In the genomic region with DNA sequence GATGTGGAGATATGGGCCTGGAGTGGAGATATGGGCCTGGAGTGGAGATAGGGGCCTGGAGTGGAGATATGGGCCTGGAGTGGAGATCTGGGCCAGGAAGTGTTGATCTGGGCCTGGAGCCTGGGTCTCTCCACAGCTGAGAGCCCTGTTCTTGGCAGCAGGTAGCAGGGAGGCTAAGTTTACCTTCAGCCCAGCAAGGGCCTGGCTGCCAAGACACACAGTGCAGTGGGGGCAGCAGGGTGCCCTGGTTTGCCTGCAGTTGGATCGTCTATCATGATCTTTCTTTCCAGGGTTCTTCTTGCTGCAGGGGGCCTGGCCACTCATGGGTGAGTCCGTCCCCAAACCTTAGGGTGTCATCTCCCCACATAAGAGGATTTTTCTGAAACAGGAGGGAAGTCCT, we compare ENCODE assay signal across 17 cellular contexts. TPM values are rescaled to one million over a fixed set of nuclear protein-coding genes. Genes with fewer than 3 reads are reported as not detected.
DNase-seq lines count a peak whose midpoint lies in the region; ATAC-seq and TF ChIP-seq lines count a peak whose summit lies in the region.
"Had no signal": no experiment of that assay in that cellular context is flagged by ENCODE, and none has a peak within 500 bp of the region (broad histone marks: within the 10 kb centered on the region; RNA-seq: fewer than 3 reads in every experiment).

No MANE protein-coding gene starts in this region.

- H3K27me3 Mint-ChIP-seq in central memory CD8-positive, alpha-beta T cell = peaks cover 30% of the 10 kb centered on the region
- peaks cover 3 to 13% of the 10 kb centered on the region in 2 donors for H3K27me3 Mint-ChIP-seq in natural killer cell (ENCODE audit: low read depth in 2 of 2)
- peaks cover 0 to 56% (median 24%) of the 10 kb centered on the region in 5 donors for H3K27me3 Mint-ChIP-seq in naive thymus-derived CD4-positive, alpha-beta T cell
- H3K27me3 Mint-ChIP-seq in activated T-helper 17 cell treated with anti-CD3 and anti-CD28 coated beads, Interleukin-2, amount 50 U/mL, for 72 hours = peaks cover 34% of the 10 kb centered on the region

- H3K9me3 ChIP-seq in naive thymus-derived CD4-positive, alpha-beta T cell (ENCODE audit: control insufficient read depth in 2 of 3, low read length in 3 of 3) = no peaks in the 10 kb centered on the region
- H3K9me3 ChIP-seq: A549 had no signal

- H3K9me3 Mint-ChIP-seq in central memory CD8-positive, alpha-beta T cell = no peaks in the 10 kb centered on the region
- no peaks in the 10 kb centered on the region for H3K9me3 Mint-ChIP-seq in natural killer cell
- H3K9me3 Mint-ChIP-seq in naive thymus-derived CD4-positive, alpha-beta T cell = peaks cover 0 to 19% (median 9%) of the 10 kb centered on the region in 11 donors
- H3K9me3 Mint-ChIP-seq in activated T-helper 17 cell treated with anti-CD3 and anti-CD28 coated beads, Interleukin-2, amount 50 U/mL, for 72 hours = no peaks in the 10 kb centered on the region

- peak overlapping the region; percentile 67 for H3K4me3 Mint-ChIP-seq in central memory CD8-positive, alpha-beta T cell
- H3K4me3 Mint-ChIP-seq in natural killer cell = peak overlapping the region; percentile 79
- H3K4me3 Mint-ChIP-seq in naive thymus-derived CD4-positive, alpha-beta T cell = no peak overlapping the region
- no peak overlapping the region for H3K4me3 Mint-ChIP-seq in activated T-helper 17 cell treated with anti-CD3 and anti-CD28 coated beads, Interleukin-2, amount 50 U/mL, for 72 hours
- H3K4me3 Mint-ChIP-seq: CD8-positive, alpha-beta T cell; H9 had no signal

- H3K27me3 ChIP-seq in naive thymus-derived CD4-positive, alpha-beta T cell (ENCODE audit: control insufficient read depth in 2 of 2, insufficient read depth in 2 of 2, low read length in 2 of 2) = no peaks in the 10 kb centered on the region

- H3K4me1 ChIP-seq in naive thymus-derived CD4-positive, alpha-beta T cell (ENCODE audit: control insufficient read depth in 2 of 2, insufficient read depth in 2 of 2, low read length in 2 of 2) = no peaks in the 10 kb centered on the region
- H3K4me1 ChIP-seq: A549 had no signal

- no peaks in the 10 kb centered on the region for H3K36me3 Mint-ChIP-seq in central memory CD8-positive, alpha-beta T cell (ENCODE audit: insufficient read depth)
- peaks cover 10% of the 10 kb centered on the region for H3K36me3 Mint-ChIP-seq in natural killer cell
- peaks cover 0 to 4% (median 0%) of the 10 kb centered on the region in 5 donors for H3K36me3 Mint-ChIP-seq in naive thymus-derived CD4-positive, alpha-beta T cell
- no peaks in the 10 kb centered on the region for H3K36me3 Mint-ChIP-seq in activated T-helper 17 cell treated with anti-CD3 and anti-CD28 coated beads, Interleukin-2, amount 50 U/mL, for 72 hours (ENCODE audit: low read depth)
- H3K36me3 Mint-ChIP-seq: CD8-positive, alpha-beta T cell had no signal

- POLR2A ChIA-PET in naive thymus-derived CD4-positive, alpha-beta T cell (lab: Charles Lee) = no interaction called here

- CTCF ChIA-PET in naive thymus-derived CD4-positive, alpha-beta T cell (lab: Charles Lee) = no interaction called here

- intact Hi-C loops in natural killer cell (cut with micrococcal nuclease) = no loop called here
- intact Hi-C loops in naive thymus-derived CD4-positive, alpha-beta T cell (cut with micrococcal nuclease) = no loop called here

- H3K4me3 ChIP-seq in naive thymus-derived CD4-positive, alpha-beta T cell (ENCODE audit: low read length) = no peak overlapping the region
- H3K4me3 ChIP-seq: A549 had no signal

- H3K4me1 Mint-ChIP-seq in central memory CD8-positive, alpha-beta T cell = no peaks in the 10 kb centered on the region
- peaks cover 32 to 51% of the 10 kb centered on the region in 2 donors for H3K4me1 Mint-ChIP-seq in natural killer cell
- peaks cover 0 to 9% (median 0%) of the 10 kb centered on the region in 7 donors for H3K4me1 Mint-ChIP-seq in naive thymus-derived CD4-positive, alpha-beta T cell
- no peaks in the 10 kb centered on the region for H3K4me1 Mint-ChIP-seq in activated T-helper 17 cell treated with anti-CD3 and anti-CD28 coated beads, Interleukin-2, amount 50 U/mL, for 72 hours
- H3K4me1 Mint-ChIP-seq: H9 had no signal

- DNase-seq in NCI-H2029 (lab: John Stamatoyannopoulos, UW) (peak; percentile 4), NCI-H2029 treated with DMSO at 0.1 percent for 48 hours (lab: John Stamatoyannopoulos, UW) (no peak), natural killer cell (no peak), midbrain (lab: John Stamatoyannopoulos, UW) (no peak)
- no peak for DNase-seq in central memory CD8-positive, alpha-beta T cell (ENCODE audit: low spot score in 2 of 2)
- DNase-seq in naive thymus-derived CD4-positive, alpha-beta T cell = no peak
- DNase-seq: Calu3; CD8-positive, alpha-beta T cell; DMS79 treated with DMSO at 0.1 percent for 48 hours; GF-D8; GOT3; H9 had no signal

- ATAC-seq in central memory CD8-positive, alpha-beta T cell (replicated peaks; ENCODE audit: extremely low read depth, poor library complexity, severe bottlenecking) = no peak
- peak in 2 of 3 donors; percentile 14 to 55 for ATAC-seq in natural killer cell
- no peak for ATAC-seq in naive thymus-derived CD4-positive, alpha-beta T cell
- ATAC-seq in activated T-helper 17 cell treated with anti-CD3 and anti-CD28 coated beads, Interleukin-2, amount 50 U/mL, for 72 hours (replicated peaks) = no peak
- ATAC-seq: A549; CD8-positive, alpha-beta T cell; HepG2 had no signal

- peak overlapping the region; percentile 81 for H3K27ac Mint-ChIP-seq in central memory CD8-positive, alpha-beta T cell (ENCODE audit: low read depth)
- H3K27ac Mint-ChIP-seq in natural killer cell = peak overlapping the region; percentile 80 to 98
- peak overlapping the region in 1 of 9 donors; percentile 5 for H3K27ac Mint-ChIP-seq in naive thymus-derived CD4-positive, alpha-beta T cell
- no peak overlapping the region for H3K27ac Mint-ChIP-seq in activated T-helper 17 cell treated with anti-CD3 and anti-CD28 coated beads, Interleukin-2, amount 50 U/mL, for 72 hours
- H3K27ac Mint-ChIP-seq: CD8-positive, alpha-beta T cell; H9 had no signal

- H3K27ac ChIP-seq in naive thymus-derived CD4-positive, alpha-beta T cell (ENCODE audit: low read depth, low read length) = no peak overlapping the region
- H3K27ac ChIP-seq: 22Rv1, A549 had no signal

- no peak for TF ChIP-seq CTCF in natural killer cell (IDR thresholded peaks at IDR 0.05)

- no peaks in the 10 kb centered on the region for H3K36me3 ChIP-seq in naive thymus-derived CD4-positive, alpha-beta T cell (ENCODE audit: control insufficient read depth in 2 of 3, insufficient read depth in 3 of 3, low read length in 3 of 3)

RNA-seq across cellular contexts. Expression of a gene that starts 0.7 kb away (rescaled TPM):
- 10 to 100 TPM; 24.0 to 89.0 (median 65.1) TPM for total RNA-seq in natural killer cell
- 1 to 10 TPM in 2 of 5 experiments, under 1 TPM in 1, not detected in 2; 0.94 to 6.1 (median 1.3) TPM for total RNA-seq in naive thymus-derived CD4-positive, alpha-beta T cell
- polyA plus RNA-seq in naive thymus-derived CD4-positive, alpha-beta T cell = 1 to 10 TPM in 1 of 2 donors, under 1 TPM in 1; 0.40 to 1.5 TPM
- total RNA-seq in activated T-helper 17 cell treated with anti-CD3 and anti-CD28 coated beads, Interleukin-2, amount 50 U/mL, for 72 hours = 1 to 10 TPM in 1 of 2 donors, under 1 TPM in 1; 0.85 to 2.2 TPM
- total RNA-seq: Calu3, H9, HepG2 had no signal
- polyA plus RNA-seq: A549, BJ, HepG2 had no signal

RNA-seq across cellular contexts. Expression of a gene that starts 18.5 kb away (rescaled TPM):
- 100 to 1,000 TPM in 1 of 3 donors, 10 to 100 TPM in 2; 54.5 to 171 (median 56.4) TPM for total RNA-seq in natural killer cell
- 1 to 10 TPM in 2 of 5 experiments, not detected in 3; 1.3 to 3.5 TPM for total RNA-seq in naive thymus-derived CD4-positive, alpha-beta T cell
- under 1 TPM in 1 of 2 donors, not detected in 1; 0.24 TPM for polyA plus RNA-seq in naive thymus-derived CD4-positive, alpha-beta T cell
- not detected for total RNA-seq in activated T-helper 17 cell treated with anti-CD3 and anti-CD28 coated beads, Interleukin-2, amount 50 U/mL, for 72 hours
- total RNA-seq: Calu3, H9, HepG2 had no signal
- polyA plus RNA-seq: A549, BJ, HepG2 had no signal

RNA-seq across cellular contexts. Expression of a gene that starts 23.1 kb away (rescaled TPM):
- 10 to 100 TPM in 1 of 3 donors, 1 to 10 TPM in 1, under 1 TPM in 1; 0.26 to 23.7 (median 6.7) TPM for total RNA-seq in natural killer cell
- 100 to 1,000 TPM in 1 of 5 experiments, 1 to 10 TPM in 1, not detected in 3; 8.5 to 110 TPM for total RNA-seq in naive thymus-derived CD4-positive, alpha-beta T cell
- not detected for polyA plus RNA-seq in naive thymus-derived CD4-positive, alpha-beta T cell
- total RNA-seq in activated T-helper 17 cell treated with anti-CD3 and anti-CD28 coated beads, Interleukin-2, amount 50 U/mL, for 72 hours = not detected
- total RNA-seq: Calu3, H9, HepG2 had no signal
- polyA plus RNA-seq: A549, BJ, HepG2 had no signal

RNA-seq across cellular contexts. Expression of a gene that starts 34.7 kb away (rescaled TPM):
- total RNA-seq in natural killer cell = 10 to 100 TPM; 34.7 to 97.1 (median 41.2) TPM
- total RNA-seq in naive thymus-derived CD4-positive, alpha-beta T cell = 1 to 10 TPM in 2 of 5 experiments, not detected in 3; 1.1 to 2.0 TPM
- polyA plus RNA-seq in naive thymus-derived CD4-positive, alpha-beta T cell = under 1 TPM in 1 of 2 donors, not detected in 1; 0.14 TPM
- not detected for total RNA-seq in activated T-helper 17 cell treated with anti-CD3 and anti-CD28 coated beads, Interleukin-2, amount 50 U/mL, for 72 hours
- total RNA-seq: Calu3, H9, HepG2 had no signal
- polyA plus RNA-seq: A549, BJ, HepG2 had no signal

RNA-seq across cellular contexts. Expression of a gene that starts 47.5 kb away (rescaled TPM):
- total RNA-seq in natural killer cell = 10 to 100 TPM in 1 of 3 donors, 1 to 10 TPM in 2; 7.1 to 14.5 (median 7.3) TPM
- total RNA-seq in naive thymus-derived CD4-positive, alpha-beta T cell = under 1 TPM in 3 of 5 experiments, not detected in 2; 0.15 to 0.48 (median 0.44) TPM
- polyA plus RNA-seq in naive thymus-derived CD4-positive, alpha-beta T cell = not detected
- not detected for total RNA-seq in activated T-helper 17 cell treated with anti-CD3 and anti-CD28 coated beads, Interleukin-2, amount 50 U/mL, for 72 hours
- total RNA-seq: Calu3; CD8-positive, alpha-beta T cell; H9; HepG2 had no signal
- polyA plus RNA-seq: A549, BJ, HepG2 had no signal

Comparison
In these comparisons a context has a peak if more than half of its experiments do, and no peak if none do; other contexts are left out.
1. ATAC-seq: peak in natural killer cell (2 of 3); none in central memory CD8-positive, alpha-beta T cell (single experiment), naive thymus-derived CD4-positive, alpha-beta T cell (single experiment) and activated T-helper 17 cell treated with anti-CD3 and anti-CD28 coated beads, Interleukin-2, amount 50 U/mL, for 72 hours (single experiment).
2. H3K4me3 Mint-ChIP-seq: peak in central memory CD8-positive, alpha-beta T cell (single experiment) and natural killer cell (single experiment); none in naive thymus-derived CD4-positive, alpha-beta T cell (0 of 10) and activated T-helper 17 cell treated with anti-CD3 and anti-CD28 coated beads, Interleukin-2, amount 50 U/mL, for 72 hours (single experiment).
3. RNA of a gene that starts 18.5 kb away (total RNA-seq): 54.5 to 171 TPM in natural killer cell; 1.3 to 3.5 TPM in naive thymus-derived CD4-positive, alpha-beta T cell and not detected in activated T-helper 17 cell treated with anti-CD3 and anti-CD28 coated beads, Interleukin-2, amount 50 U/mL, for 72 hours; every median in the first group is over 10 times any median in the second.